1 cellular context compared by ENCODE assay signal in the genomic region with DNA sequence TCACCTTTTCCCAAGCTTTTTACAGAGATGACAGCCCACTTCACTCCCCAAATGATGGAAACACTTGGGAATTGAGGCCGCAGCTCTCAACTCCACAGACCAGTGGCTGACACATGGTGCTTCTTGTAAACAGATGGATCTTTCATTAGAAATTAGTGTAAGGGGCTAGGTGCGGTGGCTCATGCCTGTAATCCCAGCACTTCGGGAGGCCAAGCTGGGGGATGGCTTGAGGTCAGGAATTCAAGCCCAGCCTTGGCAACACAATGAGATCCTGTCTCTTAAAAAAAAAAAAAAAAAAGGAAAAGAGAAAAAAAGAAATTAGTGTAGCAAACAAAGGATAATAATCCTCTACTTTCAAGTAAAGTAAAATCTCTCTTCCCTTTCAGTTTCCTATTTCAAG.
TF ChIP-seq lines count a peak whose summit lies in the region.

No MANE protein-coding gene starts in this region.

TF ChIP-seq in H1, 55 proteins besides CTCF, POLR2A, EP300 and RAD21:
- no peak for TF ChIP-seq SIRT6 (IDR thresholded peaks at IDR 0.05; ENCODE audit: low read length)
- no peak for TF ChIP-seq RFX5 (IDR thresholded peaks at IDR 0.05; ENCODE audit: borderline replicate concordance, low read depth, low read length)
- no peak for TF ChIP-seq YY1 (IDR thresholded peaks at IDR 0.05; ENCODE audit: low read depth, low read length)
- no peak for TF ChIP-seq SAP30 (IDR thresholded peaks at IDR 0.05; ENCODE audit: insufficient read depth, insufficient replicate concordance, low read length)
- TF ChIP-seq BRCA1 (IDR thresholded peaks at IDR 0.05; ENCODE audit: low read depth, low read length): no peak
- TF ChIP-seq POU5F1 (IDR thresholded peaks at IDR 0.05; ENCODE audit: low read depth, low read length): no peak
- TF ChIP-seq BCL11A (IDR thresholded peaks at IDR 0.05; ENCODE audit: low read depth in 2 of 2, low read length in 2 of 2): no peak
- no peak for TF ChIP-seq CHD1 (IDR thresholded peaks at IDR 0.05; ENCODE audit: low read depth, low read length)
- TF ChIP-seq ZNF274 (IDR thresholded peaks at IDR 0.05; ENCODE audit: borderline replicate concordance, extremely low read depth, low read length): no peak
- no peak for TF ChIP-seq MAFK (IDR thresholded peaks at IDR 0.05; ENCODE audit: low read depth, low read length)
- no peak for TF ChIP-seq SRF (IDR thresholded peaks at IDR 0.05; ENCODE audit: low read depth, low read length)
TF ChIP-seq in H1: peak in this region for 0.
